ENCODE assay signal across 12 cellular contexts in the genomic region with DNA sequence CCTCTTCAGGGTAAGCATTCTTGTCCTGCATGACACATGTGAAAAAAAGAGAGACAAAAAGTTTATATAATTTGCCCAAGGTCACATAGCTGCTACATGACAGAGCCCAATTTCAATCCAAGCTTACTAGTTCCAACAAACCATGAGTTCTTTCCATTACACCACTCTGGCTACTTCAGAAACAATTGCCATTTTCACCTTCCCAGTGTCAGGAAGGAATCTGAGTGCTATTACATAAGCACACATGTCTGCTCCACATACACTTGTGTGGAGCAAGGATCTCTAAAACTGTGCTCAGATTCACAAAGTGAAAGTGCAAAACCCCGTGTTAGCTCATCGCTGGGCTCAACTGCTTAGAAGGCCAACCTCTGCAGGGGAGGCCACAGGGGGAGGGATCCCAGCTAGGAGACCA.
DNase-seq lines count a peak whose midpoint lies in the region; ATAC-seq, FAIRE-seq and TF ChIP-seq lines count a peak whose summit lies in the region.
"Had no signal": no experiment of that assay in that cellular context is flagged by ENCODE, and none has a peak within 500 bp of the region (broad histone marks: within the 10 kb centered on the region; RNA-seq: fewer than 3 reads in every experiment).

No MANE protein-coding gene starts in this region.

- H3K9ac ChIP-seq in Loucy (ENCODE audit: low read depth, low read length, poor library complexity, severe bottlenecking): no peak overlapping the region

- ATAC-seq in psoas muscle (peak in 2 of 4 donors; percentile 46 to 62), HG02610 (IDR thresholded peaks at IDR 0.05; ENCODE audit: unreplicated experiment) (no peak)

- H3K79me2 ChIP-seq in Loucy (ENCODE audit: insufficient read depth, low read length): no peaks in the 10 kb centered on the region

- no peak for FAIRE-seq in frontal cortex (lab: Jason Lieb, UNC)

- no peaks in the 10 kb centered on the region for H3K9me2 ChIP-seq in Loucy (replicated peaks; ENCODE audit: low read depth, low read length)

- no peaks in the 10 kb centered on the region for H3K9me3 ChIP-seq in Loucy (ENCODE audit: insufficient read depth, low read depth, low read length)
- H3K9me3 ChIP-seq in psoas muscle: no peaks in the 10 kb centered on the region

- H3K4me1 ChIP-seq in Loucy (ENCODE audit: insufficient read depth, low read length, poor library complexity, severe bottlenecking) (no peaks in the 10 kb centered on the region), psoas muscle (peaks cover 6% of the 10 kb centered on the region)

- TF ChIP-seq CTCF in Loucy (conservative IDR thresholded peaks at IDR 0.05; ENCODE audit: low read length): no peak
- TF ChIP-seq CTCF in psoas muscle (IDR thresholded peaks at IDR 0.05): no peak

- 31 to 55% (median 53%) methylated on average over 2 of the region's 2 CpGs for WGBS in psoas muscle, 3 donors

- intact Hi-C loops in psoas muscle (cut with DNase I): no loop called here

- H3F3A ChIP-seq in Loucy (ENCODE audit: low read depth): no peaks in the 10 kb centered on the region

- no peak overlapping the region for H3K27ac ChIP-seq in psoas muscle

- H3K27me3 ChIP-seq in Loucy (ENCODE audit: insufficient read depth, low read length, poor library complexity, severe bottlenecking): no peaks in the 10 kb centered on the region
- no peaks in the 10 kb centered on the region for H3K27me3 ChIP-seq in psoas muscle (ENCODE audit: insufficient read depth in 3 of 3, low read length in 2 of 3)

- no peaks in the 10 kb centered on the region for H3K36me3 ChIP-seq in Loucy (ENCODE audit: insufficient read depth, low read length)
- H3K36me3 ChIP-seq in psoas muscle (ENCODE audit: insufficient read depth in 1 of 2, low read depth in 1 of 2): no peaks in the 10 kb centered on the region

- DNase-seq in AG08396 (ENCODE audit: low spot score) (peak; percentile 36), fibroblast of gingiva (ENCODE audit: low read depth) (peak; percentile 62), psoas muscle (no peak), KG1 (lab: John Stamatoyannopoulos, UW) (no peak), frontal cortex (ENCODE audit: low spot score in 2 of 2) (no peak)
- no peak for DNase-seq in stimulated activated CD8-positive, alpha-beta memory T cell treated with anti-CD3 and anti-CD28 coated beads, Interleukin-4, amount 100 ng/mL, for 48 hours
- DNase-seq: activated CD4-positive, alpha-beta T cell treated with anti-CD3 and anti-CD28 coated beads, Interleukin-2, amount 50 U/mL, for 48 hours; C1 segment of cervical spinal cord; dermis blood vessel endothelial cell; H7 had no signal

- no peaks in the 10 kb centered on the region for H4K20me1 ChIP-seq in Loucy (ENCODE audit: insufficient read depth, low read length, poor library complexity, severe bottlenecking)

- H3K4me2 ChIP-seq in Loucy (ENCODE audit: low read depth, low read length, poor library complexity, severe bottlenecking): no peak overlapping the region

- no peak overlapping the region for H3K4me3 ChIP-seq in Loucy (ENCODE audit: low read length, poor library complexity, severe bottlenecking)
- H3K4me3 ChIP-seq in psoas muscle: peak overlapping the region; percentile 20

- peak overlapping the region; percentile 32; the same call in 1 of the 2 replicates for H2AFZ ChIP-seq in Loucy (ENCODE audit: low read length)

Comparison
In these comparisons a context has a peak if more than half of its experiments do, and no peak if none do; other contexts are left out.
1. DNase-seq: peak in AG08396 (single experiment) and fibroblast of gingiva (single experiment); none in psoas muscle (0 of 2), stimulated activated CD8-positive, alpha-beta memory T cell treated with anti-CD3 and anti-CD28 coated beads, Interleukin-4, amount 100 ng/mL, for 48 hours (single experiment), KG1 (single experiment) and frontal cortex (0 of 2).